Comparison of ENCODE assay signal across 1 cellular context in the genomic region with DNA sequence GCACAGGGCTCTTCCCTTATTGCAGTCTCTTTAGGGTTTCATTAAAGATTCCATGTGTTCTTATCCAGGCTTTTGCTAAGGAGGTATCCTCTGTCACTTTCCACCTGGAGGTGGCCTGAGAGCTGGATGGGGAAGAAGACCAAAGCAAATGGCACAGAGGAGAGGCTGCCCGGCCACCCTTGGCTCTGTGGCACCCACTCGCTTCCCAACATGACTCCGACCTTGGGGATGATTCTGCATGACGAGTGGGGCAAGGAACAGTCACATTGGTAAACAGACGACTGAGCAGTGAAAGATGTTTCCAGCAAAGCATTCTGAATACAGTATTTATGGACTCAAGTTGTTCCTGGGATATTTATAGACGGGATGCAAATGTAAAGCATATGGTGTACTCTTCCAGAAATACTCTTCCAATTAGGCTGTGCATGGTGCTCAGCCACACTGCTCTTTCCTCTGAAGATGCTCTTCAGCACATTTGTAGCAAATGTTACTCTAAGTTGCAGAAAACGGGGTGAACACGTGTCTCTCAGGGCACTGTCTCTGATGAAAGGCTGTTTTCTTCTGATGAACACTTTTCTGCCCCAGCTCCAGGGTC.
TF ChIP-seq lines count a peak whose summit lies in the region.

No MANE protein-coding gene starts in this region.

TF ChIP-seq in GM23338, 12 proteins besides CTCF, POLR2A, EP300 and RAD21 (continued from another document):
- TF ChIP-seq, protein P1, sequence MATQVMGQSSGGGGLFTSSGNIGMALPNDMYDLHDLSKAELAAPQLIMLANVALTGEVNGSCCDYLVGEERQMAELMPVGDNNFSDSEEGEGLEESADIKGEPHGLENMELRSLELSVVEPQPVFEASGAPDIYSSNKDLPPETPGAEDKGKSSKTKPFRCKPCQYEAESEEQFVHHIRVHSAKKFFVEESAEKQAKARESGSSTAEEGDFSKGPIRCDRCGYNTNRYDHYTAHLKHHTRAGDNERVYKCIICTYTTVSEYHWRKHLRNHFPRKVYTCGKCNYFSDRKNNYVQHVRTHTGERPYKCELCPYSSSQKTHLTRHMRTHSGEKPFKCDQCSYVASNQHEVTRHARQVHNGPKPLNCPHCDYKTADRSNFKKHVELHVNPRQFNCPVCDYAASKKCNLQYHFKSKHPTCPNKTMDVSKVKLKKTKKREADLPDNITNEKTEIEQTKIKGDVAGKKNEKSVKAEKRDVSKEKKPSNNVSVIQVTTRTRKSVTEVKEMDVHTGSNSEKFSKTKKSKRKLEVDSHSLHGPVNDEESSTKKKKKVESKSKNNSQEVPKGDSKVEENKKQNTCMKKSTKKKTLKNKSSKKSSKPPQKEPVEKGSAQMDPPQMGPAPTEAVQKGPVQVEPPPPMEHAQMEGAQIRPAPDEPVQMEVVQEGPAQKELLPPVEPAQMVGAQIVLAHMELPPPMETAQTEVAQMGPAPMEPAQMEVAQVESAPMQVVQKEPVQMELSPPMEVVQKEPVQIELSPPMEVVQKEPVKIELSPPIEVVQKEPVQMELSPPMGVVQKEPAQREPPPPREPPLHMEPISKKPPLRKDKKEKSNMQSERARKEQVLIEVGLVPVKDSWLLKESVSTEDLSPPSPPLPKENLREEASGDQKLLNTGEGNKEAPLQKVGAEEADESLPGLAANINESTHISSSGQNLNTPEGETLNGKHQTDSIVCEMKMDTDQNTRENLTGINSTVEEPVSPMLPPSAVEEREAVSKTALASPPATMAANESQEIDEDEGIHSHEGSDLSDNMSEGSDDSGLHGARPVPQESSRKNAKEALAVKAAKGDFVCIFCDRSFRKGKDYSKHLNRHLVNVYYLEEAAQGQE (IDR thresholded peaks at IDR 0.05; ENCODE audit: unreplicated experiment), result no peak
- no peak for TF ChIP-seq CREB1 (CRISPR knock-in tag; IDR thresholded peaks at IDR 0.05; ENCODE audit: low read depth)
- TF ChIP-seq STAT1 (IDR thresholded peaks at IDR 0.05; ENCODE audit: unreplicated experiment), result no peak
- TF ChIP-seq ZNF331 (CRISPR knock-in tag; IDR thresholded peaks at IDR 0.05; ENCODE audit: low read depth), result no peak
- no peak for TF ChIP-seq POLR2AphosphoS5 (IDR thresholded peaks at IDR 0.05; ENCODE audit: low read depth)
- no peak for TF ChIP-seq JUNB (IDR thresholded peaks at IDR 0.05; ENCODE audit: unreplicated experiment)
- no peak for TF ChIP-seq EZH2 (IDR thresholded peaks at IDR 0.05; ENCODE audit: low read depth, unreplicated experiment)
- TF ChIP-seq ETS1 (IDR thresholded peaks at IDR 0.05), result no peak
- no peak for TF ChIP-seq NANOG (IDR thresholded peaks at IDR 0.05; ENCODE audit: borderline replicate concordance)
- TF ChIP-seq, protein P2, sequence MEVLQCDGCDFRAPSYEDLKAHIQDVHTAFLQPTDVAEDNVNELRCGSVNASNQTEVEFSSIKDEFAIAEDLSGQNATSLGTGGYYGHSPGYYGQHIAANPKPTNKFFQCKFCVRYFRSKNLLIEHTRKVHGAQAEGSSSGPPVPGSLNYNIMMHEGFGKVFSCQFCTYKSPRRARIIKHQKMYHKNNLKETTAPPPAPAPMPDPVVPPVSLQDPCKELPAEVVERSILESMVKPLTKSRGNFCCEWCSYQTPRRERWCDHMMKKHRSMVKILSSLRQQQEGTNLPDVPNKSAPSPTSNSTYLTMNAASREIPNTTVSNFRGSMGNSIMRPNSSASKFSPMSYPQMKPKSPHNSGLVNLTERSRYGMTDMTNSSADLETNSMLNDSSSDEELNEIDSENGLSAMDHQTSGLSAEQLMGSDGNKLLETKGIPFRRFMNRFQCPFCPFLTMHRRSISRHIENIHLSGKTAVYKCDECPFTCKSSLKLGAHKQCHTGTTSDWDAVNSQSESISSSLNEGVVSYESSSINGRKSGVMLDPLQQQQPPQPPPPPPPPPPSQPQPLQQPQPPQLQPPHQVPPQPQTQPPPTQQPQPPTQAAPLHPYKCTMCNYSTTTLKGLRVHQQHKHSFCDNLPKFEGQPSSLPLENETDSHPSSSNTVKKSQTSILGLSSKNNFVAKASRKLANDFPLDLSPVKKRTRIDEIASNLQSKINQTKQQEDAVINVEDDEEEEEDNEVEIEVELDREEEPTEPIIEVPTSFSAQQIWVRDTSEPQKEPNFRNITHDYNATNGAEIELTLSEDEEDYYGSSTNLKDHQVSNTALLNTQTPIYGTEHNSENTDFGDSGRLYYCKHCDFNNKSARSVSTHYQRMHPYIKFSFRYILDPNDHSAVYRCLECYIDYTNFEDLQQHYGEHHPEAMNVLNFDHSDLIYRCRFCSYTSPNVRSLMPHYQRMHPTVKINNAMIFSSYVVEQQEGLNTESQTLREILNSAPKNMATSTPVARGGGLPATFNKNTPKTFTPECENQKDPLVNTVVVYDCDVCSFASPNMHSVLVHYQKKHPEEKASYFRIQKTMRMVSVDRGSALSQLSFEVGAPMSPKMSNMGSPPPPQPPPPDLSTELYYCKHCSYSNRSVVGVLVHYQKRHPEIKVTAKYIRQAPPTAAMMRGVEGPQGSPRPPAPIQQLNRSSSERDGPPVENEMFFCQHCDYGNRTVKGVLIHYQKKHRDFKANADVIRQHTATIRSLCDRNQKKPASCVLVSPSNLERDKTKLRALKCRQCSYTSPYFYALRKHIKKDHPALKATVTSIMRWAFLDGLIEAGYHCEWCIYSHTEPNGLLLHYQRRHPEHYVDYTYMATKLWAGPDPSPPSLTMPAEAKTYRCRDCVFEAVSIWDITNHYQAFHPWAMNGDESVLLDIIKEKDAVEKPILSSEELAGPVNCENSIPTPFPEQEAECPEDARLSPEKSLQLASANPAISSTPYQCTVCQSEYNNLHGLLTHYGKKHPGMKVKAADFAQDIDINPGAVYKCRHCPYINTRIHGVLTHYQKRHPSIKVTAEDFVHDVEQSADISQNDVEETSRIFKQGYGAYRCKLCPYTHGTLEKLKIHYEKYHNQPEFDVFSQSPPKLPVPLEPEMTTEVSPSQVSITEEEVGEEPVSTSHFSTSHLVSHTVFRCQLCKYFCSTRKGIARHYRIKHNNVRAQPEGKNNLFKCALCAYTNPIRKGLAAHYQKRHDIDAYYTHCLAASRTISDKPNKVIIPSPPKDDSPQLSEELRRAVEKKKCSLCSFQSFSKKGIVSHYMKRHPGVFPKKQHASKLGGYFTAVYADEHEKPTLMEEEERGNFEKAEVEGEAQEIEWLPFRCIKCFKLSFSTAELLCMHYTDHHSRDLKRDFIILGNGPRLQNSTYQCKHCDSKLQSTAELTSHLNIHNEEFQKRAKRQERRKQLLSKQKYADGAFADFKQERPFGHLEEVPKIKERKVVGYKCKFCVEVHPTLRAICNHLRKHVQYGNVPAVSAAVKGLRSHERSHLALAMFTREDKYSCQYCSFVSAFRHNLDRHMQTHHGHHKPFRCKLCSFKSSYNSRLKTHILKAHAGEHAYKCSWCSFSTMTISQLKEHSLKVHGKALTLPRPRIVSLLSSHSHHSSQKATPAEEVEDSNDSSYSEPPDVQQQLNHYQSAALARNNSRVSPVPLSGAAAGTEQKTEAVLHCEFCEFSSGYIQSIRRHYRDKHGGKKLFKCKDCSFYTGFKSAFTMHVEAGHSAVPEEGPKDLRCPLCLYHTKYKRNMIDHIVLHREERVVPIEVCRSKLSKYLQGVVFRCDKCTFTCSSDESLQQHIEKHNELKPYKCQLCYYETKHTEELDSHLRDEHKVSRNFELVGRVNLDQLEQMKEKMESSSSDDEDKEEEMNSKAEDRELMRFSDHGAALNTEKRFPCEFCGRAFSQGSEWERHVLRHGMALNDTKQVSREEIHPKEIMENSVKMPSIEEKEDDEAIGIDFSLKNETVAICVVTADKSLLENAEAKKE (CRISPR knock-in tag; IDR thresholded peaks at IDR 0.05), result no peak
- TF ChIP-seq ZNF114 (CRISPR knock-in tag; IDR thresholded peaks at IDR 0.05), result no peak
